22 cellular contexts compared by ENCODE assay signal in genomic region chr1:172914517-172915144, GRCh38.
A peak's percentile ranks its signal among the peaks of the same experiment; 100 is the strongest.
DNase-seq lines count a peak whose midpoint lies in the region; ATAC-seq, FAIRE-seq and TF ChIP-seq lines count a peak whose summit lies in the region.
"Had no signal": no experiment of that assay in that cellular context is flagged by ENCODE, and none has a peak within 500 bp of the region (broad histone marks: within the 10 kb centered on the region; RNA-seq: fewer than 3 reads in every experiment).

No MANE protein-coding gene starts in this region.

- peaks cover 16% of the 10 kb centered on the region for H3K9me3 Mint-ChIP-seq in HFFc6

- no peak for TF ChIP-seq EP300 in gastroesophageal sphincter (IDR thresholded peaks at IDR 0.05)

- H3K36me3 ChIP-seq in gastroesophageal sphincter: no peaks in the 10 kb centered on the region

- H3K4me3 ChIP-seq in AG09309 (ENCODE audit: control insufficient read depth, low read depth, low read length) (no peak overlapping the region), gastroesophageal sphincter (no peak overlapping the region)
- H3K4me3 ChIP-seq: coronary artery, mucosa of descending colon had no signal

- peak overlapping the region; percentile 39 to 65 (median 58) for H3K27ac ChIP-seq in gastroesophageal sphincter
- H3K27ac ChIP-seq: coronary artery had no signal

- ATAC-seq in gastroesophageal sphincter: peak; percentile 26
- ATAC-seq: activated CD8-positive, alpha-beta memory T cell treated with anti-CD3 and anti-CD28 coated beads, Interleukin-2, amount 10 ng/mL, durations not matched to agents 7 days and 5 days; mucosa of descending colon; sciatic nerve had no signal

- no peak for FAIRE-seq in D721Med (lab: Jason Lieb, UNC)
- FAIRE-seq: GM18507 had no signal

- no peak overlapping the region for H3K27ac Mint-ChIP-seq in HFFc6
- H3K27ac Mint-ChIP-seq: activated CD8-positive, alpha-beta memory T cell treated with anti-CD3 and anti-CD28 coated beads, Interleukin-2, amount 10 ng/mL, durations not matched to agents 7 days and 5 days had no signal

- TF ChIP-seq POLR2A in gastroesophageal sphincter (IDR thresholded peaks at IDR 0.05): no peak

- peaks cover 13% of the 10 kb centered on the region for H3K4me1 Mint-ChIP-seq in HFFc6 (ENCODE audit: low read depth)
- H3K4me1 Mint-ChIP-seq: activated CD8-positive, alpha-beta memory T cell treated with anti-CD3 and anti-CD28 coated beads, Interleukin-2, amount 10 ng/mL, durations not matched to agents 7 days and 5 days had no signal

- DNase-seq in AG09309 (ENCODE audit: low read depth) (peak; percentile 93), HFFc6 (peak; percentile 81), astrocyte of the hippocampus (ENCODE audit: low read depth, low spot score) (peak; percentile 49), NCI-H226 (no peak), GM20000 (ENCODE audit: low spot score) (no peak), NCI-H187 (lab: John Stamatoyannopoulos, UW) (no peak), D721Med (ENCODE audit: insufficient read length, low spot score) (no peak)
- DNase-seq: activated CD4-positive, alpha-beta T cell treated with anti-CD3 and anti-CD28 coated beads for 1 hour; activated CD8-positive, alpha-beta memory T cell treated with anti-CD3 and anti-CD28 coated beads, Interleukin-2, amount 10 ng/mL, durations not matched to agents 7 days and 5 days; activated effector memory CD4-positive, alpha-beta T cell treated with anti-CD3 and anti-CD28 coated beads, Interleukin-2, amount 50 U/mL, for 16 hours; AML-193; anterior cingulate cortex; erythroblast; hypothalamus; mucosa of descending colon; nucleus accumbens; stimulated activated CD4-positive, alpha-beta T cell treated with anti-CD3 and anti-CD28 coated beads, Interleukin-4, amount 100 ng/mL, for 24 hours; stimulated activated CD8-positive, alpha-beta memory T cell treated with anti-CD3 and anti-CD28 coated beads, Interleukin-4, amount 100 ng/mL, for 48 hours had no signal

- TF ChIP-seq CTCF in AG09309 (IDR thresholded peaks at IDR 0.05; ENCODE audit: control insufficient read depth, insufficient read depth, low read depth, low read length, missing control alignments) (no peak), HFFc6 (IDR thresholded peaks at IDR 0.05) (no peak), gastroesophageal sphincter (IDR thresholded peaks at IDR 0.05) (no peak), GM20000 (IDR thresholded peaks at IDR 0.05; ENCODE audit: extremely low read depth, missing control alignments) (no peak), D721Med (IDR thresholded peaks at IDR 0.05; ENCODE audit: insufficient read depth, missing control alignments) (no peak)

- H3K27me3 Mint-ChIP-seq in HFFc6 (ENCODE audit: insufficient read depth): no peaks in the 10 kb centered on the region; the same call in 1 of the 2 replicates

- peaks cover 11 to 33% (median 26%) of the 10 kb centered on the region in 3 donors for H3K4me1 ChIP-seq in gastroesophageal sphincter

- H3K27me3 ChIP-seq in gastroesophageal sphincter: no peaks in the 10 kb centered on the region

- peak overlapping the region; percentile 29; the same call in 1 of the 2 replicates for H3K4me3 Mint-ChIP-seq in HFFc6
- H3K4me3 Mint-ChIP-seq: activated CD8-positive, alpha-beta memory T cell treated with anti-CD3 and anti-CD28 coated beads, Interleukin-2, amount 10 ng/mL, durations not matched to agents 7 days and 5 days had no signal

- H3K9me3 ChIP-seq in gastroesophageal sphincter: peaks cover 0 to 9% (median 0%) of the 10 kb centered on the region in 3 donors

- H3K36me3 Mint-ChIP-seq in HFFc6 (ENCODE audit: low read depth): peaks cover 22% of the 10 kb centered on the region

- 11 to 21% methylated on average over 2 to 3 of the region's 3 CpGs for WGBS in gastroesophageal sphincter (ENCODE audit: low coverage in 1 of 2), 2 donors

Comparison
In these comparisons a context has a peak if more than half of its experiments do, and no peak if none do; other contexts are left out.
1. DNase-seq: peak in AG09309 (single experiment), HFFc6 (single experiment) and astrocyte of the hippocampus (single experiment); none in NCI-H226 (single experiment), GM20000 (single experiment), NCI-H187 (0 of 2) and D721Med (single experiment).